10 cellular contexts compared by ENCODE assay signal in genomic region chr7:151271699-151272355, GRCh38. TPM values are rescaled to one million over a fixed set of nuclear protein-coding genes. Genes with fewer than 3 reads are reported as not detected.
A peak's percentile ranks its signal among the peaks of the same experiment; 100 is the strongest.
DNase-seq lines count a peak whose midpoint lies in the region; FAIRE-seq and TF ChIP-seq lines count a peak whose summit lies in the region.
"Had no signal": no experiment of that assay in that cellular context is flagged by ENCODE, and none has a peak within 500 bp of the region (broad histone marks: within the 10 kb centered on the region; RNA-seq: fewer than 3 reads in every experiment).

No MANE protein-coding gene starts in this region.

- peak; percentile 53 for DNase-seq in GM23248
- DNase-seq in SK-N-MC (ENCODE audit: low read depth, low spot score): peak; percentile 68
- peak; percentile 61 for DNase-seq in hepatocyte (ENCODE audit: low spot score)
- DNase-seq in small intestine: peak; percentile 8
- DNase-seq in activated naive CD4-positive, alpha-beta T cell treated with anti-CD3 and anti-CD28 coated beads for 36 hours: no peak
- DNase-seq in activated T-cell treated with anti-CD3 and anti-CD28 coated beads, Interleukin-2, amount 50 U/mL, for 24 hours: no peak
- DNase-seq in stimulated activated CD4-positive, alpha-beta T cell treated with anti-CD3 and anti-CD28 coated beads, Interleukin-2, amount 100 ng/mL, for 24 hours: no peak
- no peak for DNase-seq in islet precursor cell
- DNase-seq: H9, NCI-H1417 had no signal

- H3K9me2 ChIP-seq in GM23248 (ENCODE audit: insufficient read depth): no peaks in the 10 kb centered on the region
- H3K9me2 ChIP-seq in hepatocyte (replicated peaks; ENCODE audit: insufficient read depth): no peaks in the 10 kb centered on the region

- in situ Hi-C loops in GM23248 (cut with MboI): no loop called here

- 49% methylated on average over 7 of the region's 7 CpGs for WGBS in GM23248 (ENCODE audit: low coverage in 1 of 2, low lambda C conversion rate in 2 of 2, missing lambda C conversion rate in 2 of 2), 2 experiments
- WGBS in hepatocyte (ENCODE audit: low lambda C conversion rate, missing lambda C conversion rate): 60% methylated on average over 7 of the region's 7 CpGs
- 46 to 56% (median 48%) methylated on average over 7 of the region's 7 CpGs for WGBS in small intestine, 3 donors

- H2AFZ ChIP-seq in GM23248: no peak overlapping the region
- no peak overlapping the region for H2AFZ ChIP-seq in hepatocyte

- H3K27me3 ChIP-seq in GM23248 (replicated peaks; ENCODE audit: insufficient read depth) (no peaks in the 10 kb centered on the region), hepatocyte (no peaks in the 10 kb centered on the region), small intestine (ENCODE audit: control insufficient read depth in 2 of 2, insufficient read depth in 2 of 2, low read length in 2 of 2) (no peaks in the 10 kb centered on the region)

- H3K4me3 Mint-ChIP-seq in activated naive CD4-positive, alpha-beta T cell treated with anti-CD3 and anti-CD28 coated beads for 36 hours: no peak overlapping the region
- H3K4me3 Mint-ChIP-seq in activated T-cell treated with anti-CD3 and anti-CD28 coated beads, Interleukin-2, amount 50 U/mL, for 24 hours: no peak overlapping the region
- H3K4me3 Mint-ChIP-seq: H9 had no signal

- no peaks in the 10 kb centered on the region for H3K9me3 Mint-ChIP-seq in activated naive CD4-positive, alpha-beta T cell treated with anti-CD3 and anti-CD28 coated beads for 36 hours
- no peaks in the 10 kb centered on the region for H3K9me3 Mint-ChIP-seq in activated T-cell treated with anti-CD3 and anti-CD28 coated beads, Interleukin-2, amount 50 U/mL, for 24 hours
- H3K9me3 Mint-ChIP-seq: H9 had no signal

- no peaks in the 10 kb centered on the region for H3K36me3 ChIP-seq in GM23248 (ENCODE audit: low read depth)
- no peaks in the 10 kb centered on the region for H3K36me3 ChIP-seq in SK-N-MC (ENCODE audit: insufficient read depth, low read length)
- no peaks in the 10 kb centered on the region for H3K36me3 ChIP-seq in hepatocyte (replicated peaks; ENCODE audit: insufficient read depth, low read depth)
- H3K36me3 ChIP-seq in small intestine (ENCODE audit: control insufficient read depth in 2 of 2, insufficient read depth in 2 of 2, low read length in 2 of 2): no peaks in the 10 kb centered on the region

- H3K27me3 Mint-ChIP-seq in activated naive CD4-positive, alpha-beta T cell treated with anti-CD3 and anti-CD28 coated beads for 36 hours (ENCODE audit: low read depth): no peaks in the 10 kb centered on the region
- no peaks in the 10 kb centered on the region for H3K27me3 Mint-ChIP-seq in activated T-cell treated with anti-CD3 and anti-CD28 coated beads, Interleukin-2, amount 50 U/mL, for 24 hours

- H3K79me2 ChIP-seq in GM23248 (ENCODE audit: insufficient read depth) (no peaks in the 10 kb centered on the region), hepatocyte (no peaks in the 10 kb centered on the region)

- H3K27ac ChIP-seq in GM23248: no peak overlapping the region
- H3K27ac ChIP-seq in SK-N-MC: no peak overlapping the region
- no peak overlapping the region for H3K27ac ChIP-seq in hepatocyte
- H3K27ac ChIP-seq in small intestine (ENCODE audit: low read depth in 1 of 2, low read length in 1 of 2): peak overlapping the region in 1 of 2 donors; percentile 51

- H3K9ac ChIP-seq in GM23248 (no peak overlapping the region), SK-N-MC (ENCODE audit: insufficient read length) (no peak overlapping the region)

- H4K20me1 ChIP-seq in GM23248 (ENCODE audit: insufficient read depth) (no peaks in the 10 kb centered on the region), hepatocyte (ENCODE audit: insufficient read depth, poor library complexity, severe bottlenecking) (no peaks in the 10 kb centered on the region)

- CTCF ChIA-PET in activated naive CD4-positive, alpha-beta T cell treated with anti-CD3 and anti-CD28 coated beads for 36 hours (lab: Charles Lee): interaction anchor here (1.6 kb wide), 1 partner anchor 14 kb away, joined by 4 read pairs; no protein-coding TSS in a partner anchor

- H3K36me3 Mint-ChIP-seq in activated naive CD4-positive, alpha-beta T cell treated with anti-CD3 and anti-CD28 coated beads for 36 hours (ENCODE audit: low read depth): no peaks in the 10 kb centered on the region
- no peaks in the 10 kb centered on the region for H3K36me3 Mint-ChIP-seq in activated T-cell treated with anti-CD3 and anti-CD28 coated beads, Interleukin-2, amount 50 U/mL, for 24 hours (ENCODE audit: low read depth)

- H3K27ac Mint-ChIP-seq in activated naive CD4-positive, alpha-beta T cell treated with anti-CD3 and anti-CD28 coated beads for 36 hours: no peak overlapping the region
- H3K27ac Mint-ChIP-seq in activated T-cell treated with anti-CD3 and anti-CD28 coated beads, Interleukin-2, amount 50 U/mL, for 24 hours: no peak overlapping the region
- H3K27ac Mint-ChIP-seq: H9 had no signal

- TF ChIP-seq CTCF in hepatocyte (IDR thresholded peaks at IDR 0.05; ENCODE audit: poor library complexity): no peak

- H3K9me3 ChIP-seq in GM23248 (ENCODE audit: low read depth): no peaks in the 10 kb centered on the region
- no peaks in the 10 kb centered on the region for H3K9me3 ChIP-seq in SK-N-MC (ENCODE audit: low read depth, low read length)
- no peaks in the 10 kb centered on the region for H3K9me3 ChIP-seq in hepatocyte (ENCODE audit: low read depth)
- no peaks in the 10 kb centered on the region for H3K9me3 ChIP-seq in small intestine (ENCODE audit: control insufficient read depth, low read depth)

- no peak for FAIRE-seq in small intestine (lab: Jason Lieb, UNC)

- intact Hi-C loops in activated naive CD4-positive, alpha-beta T cell treated with anti-CD3 and anti-CD28 coated beads for 36 hours (cut with micrococcal nuclease): loop anchor here (1.0 kb wide), 1 partner anchor 31 kb away; no protein-coding TSS in a partner anchor

- no peaks in the 10 kb centered on the region for H3K4me1 ChIP-seq in GM23248 (ENCODE audit: insufficient read depth)
- H3K4me1 ChIP-seq in hepatocyte (ENCODE audit: insufficient read depth): no peaks in the 10 kb centered on the region
- H3K4me1 ChIP-seq in small intestine (ENCODE audit: control insufficient read depth in 2 of 2, insufficient read depth in 1 of 2, low read depth in 1 of 2, low read length in 1 of 2): no peaks in the 10 kb centered on the region

- peaks cover 14% of the 10 kb centered on the region for H3K4me1 Mint-ChIP-seq in activated naive CD4-positive, alpha-beta T cell treated with anti-CD3 and anti-CD28 coated beads for 36 hours (ENCODE audit: low read depth)
- H3K4me1 Mint-ChIP-seq in activated T-cell treated with anti-CD3 and anti-CD28 coated beads, Interleukin-2, amount 50 U/mL, for 24 hours (ENCODE audit: low read depth): peaks cover 29% of the 10 kb centered on the region

- H3K4me2 ChIP-seq in GM23248 (ENCODE audit: unreplicated experiment) (no peak overlapping the region), hepatocyte (no peak overlapping the region)

- no peak overlapping the region for H3K4me3 ChIP-seq in GM23248
- H3K4me3 ChIP-seq in SK-N-MC: peak overlapping the region; percentile 34; the same call in 1 of the 2 replicates
- no peak overlapping the region for H3K4me3 ChIP-seq in hepatocyte
- no peak overlapping the region for H3K4me3 ChIP-seq in small intestine (ENCODE audit: low read depth in 1 of 2, low read length in 2 of 2)

- 0 out of 2 replicates have a peak, but pooled peaks cover 3% of the 10 kb centered on the region for H3F3A ChIP-seq in GM23248 (ENCODE audit: insufficient read depth)

RNA-seq across cellular contexts. Expression of gene SMARCD3, which starts 23.3 kb away (rescaled TPM):
- total RNA-seq in GM23248 (2014; rRNA removed; shearing (Covaris generic)): 32.2 and 34.0 TPM in 2 replicates
- polyA plus RNA-seq in GM23248 (2016; fragmentation: Nextera tagmentation; extraction: Ambion mirVana) (19.8 and 22.4 TPM in 2 replicates), hepatocyte (73.1 and 111 TPM in 2 replicates), small intestine (10 to 100 TPM in 1 of 3 donors, 1 to 10 TPM in 1, under 1 TPM in 1; 0.89 to 11.1 (median 9.6) TPM)
- total RNA-seq in hepatocyte: 38.0 and 42.4 TPM in 2 replicates
- 1 to 10 TPM; 4.5 to 5.8 TPM for total RNA-seq in activated naive CD4-positive, alpha-beta T cell treated with anti-CD3 and anti-CD28 coated beads for 36 hours

RNA-seq across cellular contexts. Expression of gene CHPF2, which starts 39.5 kb away (rescaled TPM):
- 120 and 139 TPM in 2 replicates for total RNA-seq in GM23248 (2014; rRNA removed; shearing (Covaris generic))
- 48.0 and 51.3 TPM in 2 replicates for polyA plus RNA-seq in GM23248 (2016; fragmentation: Nextera tagmentation; extraction: Ambion mirVana)
- total RNA-seq in hepatocyte: 36.9 and 51.0 TPM in 2 replicates
- polyA plus RNA-seq in hepatocyte: 68.2 and 70.0 TPM in 2 replicates
- 10 to 100 TPM; 11.6 to 18.4 (median 17.8) TPM for polyA plus RNA-seq in small intestine
- total RNA-seq in activated naive CD4-positive, alpha-beta T cell treated with anti-CD3 and anti-CD28 coated beads for 36 hours: 10 to 100 TPM; 21.0 TPM

RNA-seq across cellular contexts. Expression of gene ABCF2, which starts 44.8 kb away (rescaled TPM):
- total RNA-seq in GM23248 (2014; rRNA removed; shearing (Covaris generic)): 69.7 and 74.9 TPM in 2 replicates
- polyA plus RNA-seq in GM23248 (2016; fragmentation: Nextera tagmentation; extraction: Ambion mirVana): 40.7 and 40.9 TPM in 2 replicates
- total RNA-seq in hepatocyte: 35.3 and 35.8 TPM in 2 replicates
- polyA plus RNA-seq in hepatocyte: 25.6 and 32.9 TPM in 2 replicates
- 10 to 100 TPM; 11.0 to 23.7 (median 11.1) TPM for polyA plus RNA-seq in small intestine
- 10 to 100 TPM; 33.9 to 35.5 TPM for total RNA-seq in activated naive CD4-positive, alpha-beta T cell treated with anti-CD3 and anti-CD28 coated beads for 36 hours

Comparison
In these comparisons a context has a peak if more than half of its experiments do, and no peak if none do; other contexts are left out.
1. DNase-seq: peak in GM23248 (single experiment), SK-N-MC (single experiment), hepatocyte (single experiment) and small intestine (single experiment); none in activated naive CD4-positive, alpha-beta T cell treated with anti-CD3 and anti-CD28 coated beads for 36 hours (single experiment), activated T-cell treated with anti-CD3 and anti-CD28 coated beads, Interleukin-2, amount 50 U/mL, for 24 hours (single experiment), stimulated activated CD4-positive, alpha-beta T cell treated with anti-CD3 and anti-CD28 coated beads, Interleukin-2, amount 100 ng/mL, for 24 hours (0 of 2) and islet precursor cell (single experiment).